Comparison of ENCODE assay signal across 12 cellular contexts in the genomic region with DNA sequence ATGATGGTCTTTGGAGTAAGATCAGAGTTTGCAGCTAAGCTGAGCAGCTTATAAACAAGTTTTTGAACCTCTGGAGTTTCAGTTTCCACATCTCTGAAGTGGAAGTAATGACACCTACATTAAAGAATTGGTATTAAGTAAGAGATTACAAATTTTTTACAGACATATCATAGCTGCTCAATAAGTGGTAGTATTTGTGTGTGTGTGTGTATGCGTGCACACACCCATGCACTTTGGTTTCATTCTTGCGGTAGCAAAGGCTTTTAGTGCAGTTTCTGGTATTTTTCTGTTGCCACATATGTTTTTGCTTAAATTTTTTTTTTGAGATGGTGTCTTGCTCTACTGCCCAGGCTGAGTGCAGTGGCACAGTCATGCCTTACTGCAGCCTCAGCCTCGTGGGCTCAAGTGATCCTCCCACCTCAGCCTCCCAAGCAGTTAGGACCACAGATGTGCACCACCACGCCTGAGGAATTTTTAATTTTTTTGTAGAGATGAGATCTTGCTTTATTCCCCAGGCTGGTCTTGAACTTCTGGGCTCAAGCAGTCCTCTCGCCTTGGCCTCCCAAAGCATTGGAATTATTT. TPM values are rescaled to one million over a fixed set of nuclear protein-coding genes. Genes with fewer than 3 reads are reported as not detected.
A peak's percentile ranks its signal among the peaks of the same experiment; 100 is the strongest.
DNase-seq lines count a peak whose midpoint lies in the region; ATAC-seq and TF ChIP-seq lines count a peak whose summit lies in the region.
"Had no signal": no experiment of that assay in that cellular context is flagged by ENCODE, and none has a peak within 500 bp of the region (broad histone marks: within the 10 kb centered on the region; RNA-seq: fewer than 3 reads in every experiment).

No MANE protein-coding gene starts in this region.

- H3K27me3 ChIP-seq in hepatocyte: no peaks in the 10 kb centered on the region
- H3K27me3 ChIP-seq: heart right ventricle had no signal

- H3K27ac ChIP-seq in hepatocyte: no peak overlapping the region
- H3K27ac ChIP-seq: thoracic aorta had no signal

- peak; percentile 19 for DNase-seq in AG20443 (ENCODE audit: low spot score)
- peak; percentile 21 for DNase-seq in GM03348 (ENCODE audit: low spot score)
- DNase-seq in activated naive CD4-positive, alpha-beta T cell treated with anti-CD3 and anti-CD28 coated beads, Interleukin-2, amount 50 U/mL, for 72 hours (ENCODE audit: low spot score in 2 of 2): no peak
- DNase-seq in iris pigment epithelial cell (ENCODE audit: low read depth): peak; percentile 55
- DNase-seq in cortex of kidney (lab: John Stamatoyannopoulos, UW): no peak
- DNase-seq in KBM-7: no peak
- DNase-seq in hepatocyte (ENCODE audit: low spot score): no peak
- no peak for DNase-seq in GF-D8 (lab: John Stamatoyannopoulos, UW)
- DNase-seq: DMS 273 treated with DMSO at 0.1 percent for 48 hours, heart right ventricle, NCI-H1436 treated with DMSO at 0.1 percent for 48 hours had no signal

- 94% methylated on average over 5 of the region's 5 CpGs for WGBS in hepatocyte (ENCODE audit: low lambda C conversion rate, missing lambda C conversion rate)

- no peaks in the 10 kb centered on the region for H3K36me3 ChIP-seq in hepatocyte (replicated peaks; ENCODE audit: insufficient read depth, low read depth)
- H3K36me3 ChIP-seq: thoracic aorta had no signal

- no peak overlapping the region for H3K4me3 ChIP-seq in hepatocyte
- H3K4me3 ChIP-seq: heart right ventricle, thoracic aorta had no signal

- peaks cover 20% of the 10 kb centered on the region for H3K4me1 ChIP-seq in hepatocyte (ENCODE audit: insufficient read depth)

- H2AFZ ChIP-seq in hepatocyte: no peak overlapping the region

- in situ Hi-C loops in KBM-7 (cut with MboI; ENCODE audit: low pct_unique_long_range_greater_than_20kb, low sequenced_read_pairs): no loop called here

- peaks cover 33% of the 10 kb centered on the region for H4K20me1 ChIP-seq in hepatocyte (ENCODE audit: insufficient read depth, poor library complexity, severe bottlenecking)

- H3K36me3 Mint-ChIP-seq in activated naive CD4-positive, alpha-beta T cell treated with anti-CD3 and anti-CD28 coated beads, Interleukin-2, amount 50 U/mL, for 72 hours: peaks cover 6 to 21% of the 10 kb centered on the region in 2 donors

- H3K27ac Mint-ChIP-seq in activated naive CD4-positive, alpha-beta T cell treated with anti-CD3 and anti-CD28 coated beads, Interleukin-2, amount 50 U/mL, for 72 hours: peak overlapping the region; percentile 1 to 77

- peaks cover 91% of the 10 kb centered on the region for H3K79me2 ChIP-seq in hepatocyte

- H3K9me2 ChIP-seq in hepatocyte (replicated peaks; ENCODE audit: insufficient read depth): no peaks in the 10 kb centered on the region

- no peak for TF ChIP-seq CTCF in hepatocyte (IDR thresholded peaks at IDR 0.05; ENCODE audit: poor library complexity)

- H3K4me2 ChIP-seq in hepatocyte: no peak overlapping the region

- no peaks in the 10 kb centered on the region for H3K9me3 Mint-ChIP-seq in activated naive CD4-positive, alpha-beta T cell treated with anti-CD3 and anti-CD28 coated beads, Interleukin-2, amount 50 U/mL, for 72 hours

- no peaks in the 10 kb centered on the region for H3K9me3 ChIP-seq in hepatocyte (ENCODE audit: low read depth)
- H3K9me3 ChIP-seq: heart right ventricle, thoracic aorta had no signal

- ATAC-seq in activated naive CD4-positive, alpha-beta T cell treated with anti-CD3 and anti-CD28 coated beads, Interleukin-2, amount 50 U/mL, for 72 hours: peak in 1 of 2 donors; percentile 32
- ATAC-seq: heart right ventricle had no signal

RNA-seq across cellular contexts. Expression of a gene that starts 4.5 kb away (rescaled TPM):
- total RNA-seq in activated naive CD4-positive, alpha-beta T cell treated with anti-CD3 and anti-CD28 coated beads, Interleukin-2, amount 50 U/mL, for 72 hours: 10 to 100 TPM; 31.6 to 41.2 TPM
- total RNA-seq in hepatocyte: 16.2 and 24.5 TPM in 2 replicates
- 10.7 and 12.0 TPM in 2 replicates for polyA plus RNA-seq in hepatocyte

RNA-seq across cellular contexts. Expression of a gene that starts 52.2 kb away (rescaled TPM):
- 10 to 100 TPM; 25.8 to 39.1 TPM for total RNA-seq in activated naive CD4-positive, alpha-beta T cell treated with anti-CD3 and anti-CD28 coated beads, Interleukin-2, amount 50 U/mL, for 72 hours
- total RNA-seq in hepatocyte: 11.3 and 18.5 TPM in 2 replicates
- 10.4 and 11.8 TPM in 2 replicates for polyA plus RNA-seq in hepatocyte

Comparison
In these comparisons a context has a peak if more than half of its experiments do, and no peak if none do; other contexts are left out.
1. DNase-seq: peak in AG20443 (single experiment), GM03348 (single experiment) and iris pigment epithelial cell (single experiment); none in activated naive CD4-positive, alpha-beta T cell treated with anti-CD3 and anti-CD28 coated beads, Interleukin-2, amount 50 U/mL, for 72 hours (0 of 2), cortex of kidney (single experiment), KBM-7 (single experiment), hepatocyte (single experiment) and GF-D8 (single experiment).